ENCODE assay signal across 34 cellular contexts in the genomic region with DNA sequence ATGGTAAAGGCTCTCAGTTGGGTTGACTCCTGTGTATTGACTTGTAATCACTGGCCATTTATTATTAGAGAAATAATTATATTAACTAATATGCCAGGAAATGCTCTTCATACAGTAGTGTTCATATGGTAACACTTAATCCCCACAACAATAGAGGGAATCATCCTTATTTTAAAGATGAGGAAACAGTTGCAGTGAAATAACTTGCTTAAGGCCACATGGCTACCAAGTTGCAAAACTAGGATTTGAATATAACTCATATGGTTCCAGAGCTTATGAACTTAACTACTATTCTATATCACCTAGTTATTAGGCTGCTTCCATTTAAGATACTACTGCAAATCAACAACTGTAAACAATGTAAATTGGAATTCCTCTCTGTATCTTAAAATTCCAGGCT.
"Had no signal": no experiment of that assay in that cellular context is flagged by ENCODE, and none has a peak within 500 bp of the region (broad histone marks: within the 10 kb centered on the region; RNA-seq: fewer than 3 reads in every experiment).

No MANE protein-coding gene starts in this region.

- H3K27me3 ChIP-seq: MG63 had no signal

- H3K9ac ChIP-seq: KMS-11 had no signal

- H3K27ac ChIP-seq: KMS-11 had no signal

- H3K4me3 ChIP-seq: MG63 had no signal

- DNase-seq: Karpas-422, Kasumi-1, KG1, MG63, MV-4-11, NCI-H1048, NCI-H1092, NCI-H1092 treated with DMSO at 0.1 percent for 48 hours, NCI-H1105, NCI-H1105 treated with DMSO at 0.1 percent for 48 hours, NCI-H1417 treated with DMSO at 0.1 percent for 48 hours, NCI-H1436, NCI-H1436 treated with DMSO at 0.1 percent for 48 hours, NCI-H146, NCI-H1694, NCI-H1694 treated with DMSO at 0.1 percent for 48 hours, NCI-H187, NCI-H187 treated with DMSO at 0.1 percent for 48 hours, NCI-H1930, NCI-H2029, NCI-H2029 treated with DMSO at 0.1 percent for 48 hours, NCI-H2081, NCI-H2081 treated with DMSO at 0.1 percent for 48 hours, NCI-H2107, NCI-H2171, NCI-H2171 treated with DMSO at 0.1 percent for 48 hours, NCI-H2227 treated with DMSO at 0.1 percent for 48 hours, NCI-H226, NCI-H345, NCI-H446, NCI-H446 treated with DMSO at 0.1 percent for 48 hours, NCI-H510A, NCI-H510A treated with DMSO at 0.1 percent for 48 hours had no signal

- H3K36me3 ChIP-seq: MG63 had no signal

- H3K4me2 ChIP-seq: KMS-11 had no signal
